In genomic region chr7:92119213-92119759, GRCh38 we compare ENCODE assay signal across 19 cellular contexts. TPM values are rescaled to one million over a fixed set of nuclear protein-coding genes. Genes with fewer than 3 reads are reported as not detected.
"Had no signal": no experiment of that assay in that cellular context is flagged by ENCODE, and none has a peak within 500 bp of the region (broad histone marks: within the 10 kb centered on the region; RNA-seq: fewer than 3 reads in every experiment).

No MANE protein-coding gene starts in this region.

- H2AFZ ChIP-seq: neural progenitor cell had no signal

- H3K9me3 ChIP-seq: pancreas, stomach, thoracic aorta, vagina had no signal

- H3K4me2 ChIP-seq: neural progenitor cell had no signal

- H3K27ac Mint-ChIP-seq: activated CD8-positive, alpha-beta memory T cell treated with anti-CD3 and anti-CD28 coated beads, Interleukin-2, amount 10 ng/mL, durations not matched to agents 7 days and 5 days; activated naive CD8-positive, alpha-beta T cell treated with anti-CD3 and anti-CD28 coated beads, Interleukin-2, amount 10 ng/mL, durations not matched to agents 7 days and 5 days; activated T-cell treated with anti-CD3 and anti-CD28 coated beads, Interleukin-2, amount 50 U/mL, for 24 hours; neural progenitor cell had no signal

- H3K4me3 Mint-ChIP-seq: activated CD8-positive, alpha-beta memory T cell treated with anti-CD3 and anti-CD28 coated beads, Interleukin-2, amount 10 ng/mL, durations not matched to agents 7 days and 5 days; activated naive CD8-positive, alpha-beta T cell treated with anti-CD3 and anti-CD28 coated beads, Interleukin-2, amount 10 ng/mL, durations not matched to agents 7 days and 5 days; activated T-cell treated with anti-CD3 and anti-CD28 coated beads, Interleukin-2, amount 50 U/mL, for 24 hours; neural progenitor cell had no signal

- H3K4me1 ChIP-seq: heart left ventricle, left ventricle myocardium inferior, neural progenitor cell, pancreas, vagina had no signal

- H3K4me3 ChIP-seq: cardiac muscle cell, heart left ventricle, left ventricle myocardium inferior, neural progenitor cell, pancreas, stomach, thoracic aorta, vagina had no signal

- H3K27me3 ChIP-seq: cardiac muscle cell, heart left ventricle, neural progenitor cell, pancreas, stomach, vagina had no signal

- H3K9ac ChIP-seq: neural progenitor cell had no signal

- H3K9me3 Mint-ChIP-seq: activated T-cell treated with anti-CD3 and anti-CD28 coated beads, Interleukin-2, amount 50 U/mL, for 24 hours; neural progenitor cell had no signal

- H3K27me3 Mint-ChIP-seq: activated CD8-positive, alpha-beta memory T cell treated with anti-CD3 and anti-CD28 coated beads, Interleukin-2, amount 10 ng/mL, durations not matched to agents 7 days and 5 days; activated naive CD8-positive, alpha-beta T cell treated with anti-CD3 and anti-CD28 coated beads, Interleukin-2, amount 10 ng/mL, durations not matched to agents 7 days and 5 days; activated T-cell treated with anti-CD3 and anti-CD28 coated beads, Interleukin-2, amount 50 U/mL, for 24 hours had no signal

- DNase-seq: activated CD4-positive, alpha-beta T cell treated with anti-CD3 and anti-CD28 coated beads for 1 hour; activated CD4-positive, alpha-beta T cell treated with anti-CD3 and anti-CD28 coated beads, Interleukin-2, amount 50 U/mL, for 48 hours; activated CD8-positive, alpha-beta memory T cell treated with anti-CD3 and anti-CD28 coated beads, Interleukin-2, amount 10 ng/mL, durations not matched to agents 7 days and 5 days; activated effector memory CD4-positive, alpha-beta T cell treated with anti-CD3 and anti-CD28 coated beads, Interleukin-2, amount 50 U/mL, for 16 hours; activated naive CD8-positive, alpha-beta T cell treated with anti-CD3 and anti-CD28 coated beads, Interleukin-2, amount 10 ng/mL, durations not matched to agents 7 days and 5 days; activated T-cell treated with anti-CD3 and anti-CD28 coated beads, Interleukin-2, amount 50 U/mL, for 24 hours; anterior cingulate cortex; effector CD4-positive, alpha-beta T cell; heart left ventricle; islet precursor cell; left ventricle myocardium inferior; pancreas; stimulated activated CD4-positive, alpha-beta T cell treated with anti-CD3 and anti-CD28 coated beads, Interleukin-4, amount 100 ng/mL, for 4 hours; stomach had no signal

- H3K27ac ChIP-seq: cardiac muscle cell, heart left ventricle, left ventricle myocardium inferior, neural progenitor cell, pancreas, stomach, thoracic aorta, vagina had no signal

RNA-seq across cellular contexts. Expression of gene LRRD1, which starts 59.7 kb away (rescaled TPM):
- total RNA-seq: activated CD8-positive, alpha-beta memory T cell treated with anti-CD3 and anti-CD28 coated beads, Interleukin-2, amount 10 ng/mL, durations not matched to agents 7 days and 5 days; activated naive CD8-positive, alpha-beta T cell treated with anti-CD3 and anti-CD28 coated beads, Interleukin-2, amount 10 ng/mL, durations not matched to agents 7 days and 5 days; left ventricle myocardium inferior; mesenteric fat pad; pancreas had no signal
- polyA plus RNA-seq: cardiac muscle cell, heart left ventricle, stomach had no signal
